Comparison of ENCODE assay signal across 1 cellular context in the genomic region with DNA sequence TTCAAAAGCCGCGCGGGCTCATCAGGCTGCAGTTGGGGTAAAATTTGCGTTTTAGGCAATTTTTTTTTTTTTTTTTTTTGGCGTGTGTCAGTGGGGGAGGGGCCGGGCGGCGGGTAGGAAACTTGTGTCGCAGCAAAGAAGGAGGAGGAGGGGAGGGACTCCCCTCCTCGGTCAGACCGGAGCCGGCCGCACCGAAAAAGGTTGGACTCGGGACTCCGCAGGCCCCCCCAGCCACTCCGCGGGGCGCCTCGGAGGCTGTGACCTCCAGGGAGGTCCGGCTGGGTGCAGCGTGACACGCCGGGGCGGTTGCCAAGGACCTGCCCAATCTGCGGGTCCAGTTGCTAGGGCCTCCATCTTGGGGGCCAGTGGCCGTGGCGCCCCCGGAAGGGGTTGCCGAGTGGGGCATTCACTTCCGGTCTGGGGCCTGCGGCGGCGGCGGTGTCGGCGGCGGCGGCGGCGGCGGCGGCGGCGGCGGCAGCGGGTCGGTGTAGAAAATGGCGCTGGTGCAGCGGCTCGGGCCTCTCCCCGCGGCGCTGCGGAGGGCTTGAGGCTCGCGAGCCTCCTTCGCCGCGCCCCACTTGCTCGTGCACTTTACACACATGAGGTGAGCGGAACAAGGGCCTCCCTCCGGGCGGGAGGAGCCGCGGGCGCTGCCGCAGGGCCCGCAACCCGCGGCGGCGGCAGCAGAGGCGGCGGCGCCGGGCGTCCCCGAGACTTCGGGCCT.
TF ChIP-seq lines count a peak whose summit lies in the region.

A gene (plus strand): TSS at position 409 of the 724 bp plus-strand sequence. CDS start 191 bp downstream, at position 600.

TF ChIP-seq in K562, 482 proteins besides CTCF, POLR2A, EP300 and RAD21 (continued from another document and continues in another):
- TF ChIP-seq, protein P1, sequence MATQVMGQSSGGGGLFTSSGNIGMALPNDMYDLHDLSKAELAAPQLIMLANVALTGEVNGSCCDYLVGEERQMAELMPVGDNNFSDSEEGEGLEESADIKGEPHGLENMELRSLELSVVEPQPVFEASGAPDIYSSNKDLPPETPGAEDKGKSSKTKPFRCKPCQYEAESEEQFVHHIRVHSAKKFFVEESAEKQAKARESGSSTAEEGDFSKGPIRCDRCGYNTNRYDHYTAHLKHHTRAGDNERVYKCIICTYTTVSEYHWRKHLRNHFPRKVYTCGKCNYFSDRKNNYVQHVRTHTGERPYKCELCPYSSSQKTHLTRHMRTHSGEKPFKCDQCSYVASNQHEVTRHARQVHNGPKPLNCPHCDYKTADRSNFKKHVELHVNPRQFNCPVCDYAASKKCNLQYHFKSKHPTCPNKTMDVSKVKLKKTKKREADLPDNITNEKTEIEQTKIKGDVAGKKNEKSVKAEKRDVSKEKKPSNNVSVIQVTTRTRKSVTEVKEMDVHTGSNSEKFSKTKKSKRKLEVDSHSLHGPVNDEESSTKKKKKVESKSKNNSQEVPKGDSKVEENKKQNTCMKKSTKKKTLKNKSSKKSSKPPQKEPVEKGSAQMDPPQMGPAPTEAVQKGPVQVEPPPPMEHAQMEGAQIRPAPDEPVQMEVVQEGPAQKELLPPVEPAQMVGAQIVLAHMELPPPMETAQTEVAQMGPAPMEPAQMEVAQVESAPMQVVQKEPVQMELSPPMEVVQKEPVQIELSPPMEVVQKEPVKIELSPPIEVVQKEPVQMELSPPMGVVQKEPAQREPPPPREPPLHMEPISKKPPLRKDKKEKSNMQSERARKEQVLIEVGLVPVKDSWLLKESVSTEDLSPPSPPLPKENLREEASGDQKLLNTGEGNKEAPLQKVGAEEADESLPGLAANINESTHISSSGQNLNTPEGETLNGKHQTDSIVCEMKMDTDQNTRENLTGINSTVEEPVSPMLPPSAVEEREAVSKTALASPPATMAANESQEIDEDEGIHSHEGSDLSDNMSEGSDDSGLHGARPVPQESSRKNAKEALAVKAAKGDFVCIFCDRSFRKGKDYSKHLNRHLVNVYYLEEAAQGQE (CRISPR knock-in tag; IDR thresholded peaks at IDR 0.05; ENCODE audit: low read depth) = 0 out of 2 replicates have a peak, but pooled peaks have one; percentile 56
- TF ChIP-seq HDGF (IDR thresholded peaks at IDR 0.05) (no peak), ZNF830 (CRISPR knock-in tag; IDR thresholded peaks at IDR 0.05) (no peak), RBBP5 (IDR thresholded peaks at IDR 0.05; ENCODE audit: borderline replicate concordance, insufficient read depth, low read length, poor library complexity, severe bottlenecking) (peak; percentile 87), RFX7 (CRISPR knock-in tag; IDR thresholded peaks at IDR 0.05) (no peak), NFE2 (IDR thresholded peaks at IDR 0.05; ENCODE audit: low read depth) (no peak), ZNF121 (CRISPR knock-in tag; conservative IDR thresholded peaks at IDR 0.05) (no peak), NR1H2 (CRISPR knock-in tag; IDR thresholded peaks at IDR 0.05) (0 out of 2 replicates have a peak, but pooled peaks have one; percentile 65), NR4A1 (CRISPR knock-in tag; IDR thresholded peaks at IDR 0.05) (no peak), NR4A1 (tag; IDR thresholded peaks at IDR 0.05) (peak; percentile 53; the same call in 1 of the 2 replicates), NR2C2 (CRISPR knock-in tag; IDR thresholded peaks at IDR 0.05) (peak; percentile 99), NR2C2 (tag; IDR thresholded peaks at IDR 0.05) (peak; percentile 100), LARP7 (IDR thresholded peaks at IDR 0.05) (no peak), GATAD2B (IDR thresholded peaks at IDR 0.05; ENCODE audit: borderline replicate concordance) (peak; percentile 85), ZNF408 (CRISPR knock-in tag; IDR thresholded peaks at IDR 0.05; ENCODE audit: low read depth) (no peak), BRCA1 (IDR thresholded peaks at IDR 0.05) (no peak), BRCA1 (CRISPR knock-in tag; IDR thresholded peaks at IDR 0.05) (no peak), SRSF3 (IDR thresholded peaks at IDR 0.05; ENCODE audit: insufficient read depth, low read length) (no peak), RUNX1 (IDR thresholded peaks at IDR 0.05; ENCODE audit: low read depth) (0 out of 2 replicates have a peak, but pooled peaks have one; percentile 22), MAFK (IDR thresholded peaks at IDR 0.05; ENCODE audit: low read length) (no peak), ZNF551 (CRISPR knock-in tag; IDR thresholded peaks at IDR 0.05) (no peak), ATF7 (IDR thresholded peaks at IDR 0.05) (peak; percentile 56; the same call in 1 of the 2 replicates), PHF21A (IDR thresholded peaks at IDR 0.05; ENCODE audit: borderline replicate concordance, low read depth) (no peak), HDAC6 (IDR thresholded peaks at IDR 0.05; ENCODE audit: low read depth, low read length) (no peak), ZNF197 (CRISPR knock-in tag; IDR thresholded peaks at IDR 0.05; ENCODE audit: low read depth) (peak; percentile 54; the same call in 1 of the 2 replicates), ZC3H8 (IDR thresholded peaks at IDR 0.05) (no peak), GTF2F1 (IDR thresholded peaks at IDR 0.05; ENCODE audit: low read depth, low read length) (no peak), NFXL1 (CRISPR knock-in tag; IDR thresholded peaks at IDR 0.05) (no peak), CSDE1 (IDR thresholded peaks at IDR 0.05) (0 out of 4 replicates have a peak, but pooled peaks of 1 of the 2 experiments have one; percentile 18), NFATC3 (IDR thresholded peaks at IDR 0.05) (no peak), TAF7 (tag; IDR thresholded peaks at IDR 0.05) (no peak), SUPT5H (IDR thresholded peaks at IDR 0.05) (peak; percentile 67), SREBF1 (IDR thresholded peaks at IDR 0.05; ENCODE audit: borderline replicate concordance, low read depth, low read length) (0 out of 2 replicates have a peak, but pooled peaks have one; percentile 54)
- TF ChIP-seq, protein P2, sequence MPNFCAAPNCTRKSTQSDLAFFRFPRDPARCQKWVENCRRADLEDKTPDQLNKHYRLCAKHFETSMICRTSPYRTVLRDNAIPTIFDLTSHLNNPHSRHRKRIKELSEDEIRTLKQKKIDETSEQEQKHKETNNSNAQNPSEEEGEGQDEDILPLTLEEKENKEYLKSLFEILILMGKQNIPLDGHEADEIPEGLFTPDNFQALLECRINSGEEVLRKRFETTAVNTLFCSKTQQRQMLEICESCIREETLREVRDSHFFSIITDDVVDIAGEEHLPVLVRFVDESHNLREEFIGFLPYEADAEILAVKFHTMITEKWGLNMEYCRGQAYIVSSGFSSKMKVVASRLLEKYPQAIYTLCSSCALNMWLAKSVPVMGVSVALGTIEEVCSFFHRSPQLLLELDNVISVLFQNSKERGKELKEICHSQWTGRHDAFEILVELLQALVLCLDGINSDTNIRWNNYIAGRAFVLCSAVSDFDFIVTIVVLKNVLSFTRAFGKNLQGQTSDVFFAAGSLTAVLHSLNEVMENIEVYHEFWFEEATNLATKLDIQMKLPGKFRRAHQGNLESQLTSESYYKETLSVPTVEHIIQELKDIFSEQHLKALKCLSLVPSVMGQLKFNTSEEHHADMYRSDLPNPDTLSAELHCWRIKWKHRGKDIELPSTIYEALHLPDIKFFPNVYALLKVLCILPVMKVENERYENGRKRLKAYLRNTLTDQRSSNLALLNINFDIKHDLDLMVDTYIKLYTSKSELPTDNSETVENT (CRISPR knock-in tag; IDR thresholded peaks at IDR 0.05) = peak; percentile 81
- TF ChIP-seq, protein P3, sequence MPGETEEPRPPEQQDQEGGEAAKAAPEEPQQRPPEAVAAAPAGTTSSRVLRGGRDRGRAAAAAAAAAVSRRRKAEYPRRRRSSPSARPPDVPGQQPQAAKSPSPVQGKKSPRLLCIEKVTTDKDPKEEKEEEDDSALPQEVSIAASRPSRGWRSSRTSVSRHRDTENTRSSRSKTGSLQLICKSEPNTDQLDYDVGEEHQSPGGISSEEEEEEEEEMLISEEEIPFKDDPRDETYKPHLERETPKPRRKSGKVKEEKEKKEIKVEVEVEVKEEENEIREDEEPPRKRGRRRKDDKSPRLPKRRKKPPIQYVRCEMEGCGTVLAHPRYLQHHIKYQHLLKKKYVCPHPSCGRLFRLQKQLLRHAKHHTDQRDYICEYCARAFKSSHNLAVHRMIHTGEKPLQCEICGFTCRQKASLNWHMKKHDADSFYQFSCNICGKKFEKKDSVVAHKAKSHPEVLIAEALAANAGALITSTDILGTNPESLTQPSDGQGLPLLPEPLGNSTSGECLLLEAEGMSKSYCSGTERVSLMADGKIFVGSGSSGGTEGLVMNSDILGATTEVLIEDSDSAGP (CRISPR knock-in tag; IDR thresholded peaks at IDR 0.05) = no peak
- TF ChIP-seq, protein P4, sequence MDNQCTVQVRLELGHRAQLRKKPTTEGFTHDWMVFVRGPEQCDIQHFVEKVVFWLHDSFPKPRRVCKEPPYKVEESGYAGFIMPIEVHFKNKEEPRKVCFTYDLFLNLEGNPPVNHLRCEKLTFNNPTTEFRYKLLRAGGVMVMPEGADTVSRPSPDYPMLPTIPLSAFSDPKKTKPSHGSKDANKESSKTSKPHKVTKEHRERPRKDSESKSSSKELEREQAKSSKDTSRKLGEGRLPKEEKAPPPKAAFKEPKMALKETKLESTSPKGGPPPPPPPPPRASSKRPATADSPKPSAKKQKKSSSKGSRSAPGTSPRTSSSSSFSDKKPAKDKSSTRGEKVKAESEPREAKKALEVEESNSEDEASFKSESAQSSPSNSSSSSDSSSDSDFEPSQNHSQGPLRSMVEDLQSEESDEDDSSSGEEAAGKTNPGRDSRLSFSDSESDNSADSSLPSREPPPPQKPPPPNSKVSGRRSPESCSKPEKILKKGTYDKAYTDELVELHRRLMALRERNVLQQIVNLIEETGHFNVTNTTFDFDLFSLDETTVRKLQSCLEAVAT (IDR thresholded peaks at IDR 0.05) = no peak
- TF ChIP-seq, protein P5, sequence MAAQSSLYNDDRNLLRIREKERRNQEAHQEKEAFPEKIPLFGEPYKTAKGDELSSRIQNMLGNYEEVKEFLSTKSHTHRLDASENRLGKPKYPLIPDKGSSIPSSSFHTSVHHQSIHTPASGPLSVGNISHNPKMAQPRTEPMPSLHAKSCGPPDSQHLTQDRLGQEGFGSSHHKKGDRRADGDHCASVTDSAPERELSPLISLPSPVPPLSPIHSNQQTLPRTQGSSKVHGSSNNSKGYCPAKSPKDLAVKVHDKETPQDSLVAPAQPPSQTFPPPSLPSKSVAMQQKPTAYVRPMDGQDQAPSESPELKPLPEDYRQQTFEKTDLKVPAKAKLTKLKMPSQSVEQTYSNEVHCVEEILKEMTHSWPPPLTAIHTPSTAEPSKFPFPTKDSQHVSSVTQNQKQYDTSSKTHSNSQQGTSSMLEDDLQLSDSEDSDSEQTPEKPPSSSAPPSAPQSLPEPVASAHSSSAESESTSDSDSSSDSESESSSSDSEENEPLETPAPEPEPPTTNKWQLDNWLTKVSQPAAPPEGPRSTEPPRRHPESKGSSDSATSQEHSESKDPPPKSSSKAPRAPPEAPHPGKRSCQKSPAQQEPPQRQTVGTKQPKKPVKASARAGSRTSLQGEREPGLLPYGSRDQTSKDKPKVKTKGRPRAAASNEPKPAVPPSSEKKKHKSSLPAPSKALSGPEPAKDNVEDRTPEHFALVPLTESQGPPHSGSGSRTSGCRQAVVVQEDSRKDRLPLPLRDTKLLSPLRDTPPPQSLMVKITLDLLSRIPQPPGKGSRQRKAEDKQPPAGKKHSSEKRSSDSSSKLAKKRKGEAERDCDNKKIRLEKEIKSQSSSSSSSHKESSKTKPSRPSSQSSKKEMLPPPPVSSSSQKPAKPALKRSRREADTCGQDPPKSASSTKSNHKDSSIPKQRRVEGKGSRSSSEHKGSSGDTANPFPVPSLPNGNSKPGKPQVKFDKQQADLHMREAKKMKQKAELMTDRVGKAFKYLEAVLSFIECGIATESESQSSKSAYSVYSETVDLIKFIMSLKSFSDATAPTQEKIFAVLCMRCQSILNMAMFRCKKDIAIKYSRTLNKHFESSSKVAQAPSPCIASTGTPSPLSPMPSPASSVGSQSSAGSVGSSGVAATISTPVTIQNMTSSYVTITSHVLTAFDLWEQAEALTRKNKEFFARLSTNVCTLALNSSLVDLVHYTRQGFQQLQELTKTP (IDR thresholded peaks at IDR 0.05; ENCODE audit: low read depth in 1 of 2, partially characterized antibody in 2 of 2) = no peak
- TF ChIP-seq, protein P6, sequence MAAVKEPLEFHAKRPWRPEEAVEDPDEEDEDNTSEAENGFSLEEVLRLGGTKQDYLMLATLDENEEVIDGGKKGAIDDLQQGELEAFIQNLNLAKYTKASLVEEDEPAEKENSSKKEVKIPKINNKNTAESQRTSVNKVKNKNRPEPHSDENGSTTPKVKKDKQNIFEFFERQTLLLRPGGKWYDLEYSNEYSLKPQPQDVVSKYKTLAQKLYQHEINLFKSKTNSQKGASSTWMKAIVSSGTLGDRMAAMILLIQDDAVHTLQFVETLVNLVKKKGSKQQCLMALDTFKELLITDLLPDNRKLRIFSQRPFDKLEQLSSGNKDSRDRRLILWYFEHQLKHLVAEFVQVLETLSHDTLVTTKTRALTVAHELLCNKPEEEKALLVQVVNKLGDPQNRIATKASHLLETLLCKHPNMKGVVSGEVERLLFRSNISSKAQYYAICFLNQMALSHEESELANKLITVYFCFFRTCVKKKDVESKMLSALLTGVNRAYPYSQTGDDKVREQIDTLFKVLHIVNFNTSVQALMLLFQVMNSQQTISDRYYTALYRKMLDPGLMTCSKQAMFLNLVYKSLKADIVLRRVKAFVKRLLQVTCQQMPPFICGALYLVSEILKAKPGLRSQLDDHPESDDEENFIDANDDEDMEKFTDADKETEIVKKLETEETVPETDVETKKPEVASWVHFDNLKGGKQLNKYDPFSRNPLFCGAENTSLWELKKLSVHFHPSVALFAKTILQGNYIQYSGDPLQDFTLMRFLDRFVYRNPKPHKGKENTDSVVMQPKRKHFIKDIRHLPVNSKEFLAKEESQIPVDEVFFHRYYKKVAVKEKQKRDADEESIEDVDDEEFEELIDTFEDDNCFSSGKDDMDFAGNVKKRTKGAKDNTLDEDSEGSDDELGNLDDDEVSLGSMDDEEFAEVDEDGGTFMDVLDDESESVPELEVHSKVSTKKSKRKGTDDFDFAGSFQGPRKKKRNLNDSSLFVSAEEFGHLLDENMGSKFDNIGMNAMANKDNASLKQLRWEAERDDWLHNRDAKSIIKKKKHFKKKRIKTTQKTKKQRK (IDR thresholded peaks at IDR 0.05; ENCODE audit: borderline replicate concordance, low read depth, low read length) = no peak
- TF ChIP-seq, protein P7, sequence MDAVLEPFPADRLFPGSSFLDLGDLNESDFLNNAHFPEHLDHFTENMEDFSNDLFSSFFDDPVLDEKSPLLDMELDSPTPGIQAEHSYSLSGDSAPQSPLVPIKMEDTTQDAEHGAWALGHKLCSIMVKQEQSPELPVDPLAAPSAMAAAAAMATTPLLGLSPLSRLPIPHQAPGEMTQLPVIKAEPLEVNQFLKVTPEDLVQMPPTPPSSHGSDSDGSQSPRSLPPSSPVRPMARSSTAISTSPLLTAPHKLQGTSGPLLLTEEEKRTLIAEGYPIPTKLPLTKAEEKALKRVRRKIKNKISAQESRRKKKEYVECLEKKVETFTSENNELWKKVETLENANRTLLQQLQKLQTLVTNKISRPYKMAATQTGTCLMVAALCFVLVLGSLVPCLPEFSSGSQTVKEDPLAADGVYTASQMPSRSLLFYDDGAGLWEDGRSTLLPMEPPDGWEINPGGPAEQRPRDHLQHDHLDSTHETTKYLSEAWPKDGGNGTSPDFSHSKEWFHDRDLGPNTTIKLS (IDR thresholded peaks at IDR 0.05; ENCODE audit: borderline replicate concordance, low read depth) = peak; percentile 83
- TF ChIP-seq, protein P8, sequence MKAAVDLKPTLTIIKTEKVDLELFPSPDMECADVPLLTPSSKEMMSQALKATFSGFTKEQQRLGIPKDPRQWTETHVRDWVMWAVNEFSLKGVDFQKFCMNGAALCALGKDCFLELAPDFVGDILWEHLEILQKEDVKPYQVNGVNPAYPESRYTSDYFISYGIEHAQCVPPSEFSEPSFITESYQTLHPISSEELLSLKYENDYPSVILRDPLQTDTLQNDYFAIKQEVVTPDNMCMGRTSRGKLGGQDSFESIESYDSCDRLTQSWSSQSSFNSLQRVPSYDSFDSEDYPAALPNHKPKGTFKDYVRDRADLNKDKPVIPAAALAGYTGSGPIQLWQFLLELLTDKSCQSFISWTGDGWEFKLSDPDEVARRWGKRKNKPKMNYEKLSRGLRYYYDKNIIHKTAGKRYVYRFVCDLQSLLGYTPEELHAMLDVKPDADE (conservative IDR thresholded peaks at IDR 0.05; ENCODE audit: control insufficient read depth, low read depth, low read length) = peak; percentile 54; the same call in 1 of the 2 replicates
